ENCODE assay signal across 2 cellular contexts in genomic region chr12:79555006-79555925, GRCh38.
A peak's percentile ranks its signal among the peaks of the same experiment; 100 is the strongest.
TF ChIP-seq lines count a peak whose summit lies in the region.

No MANE protein-coding gene starts in this region.

TF ChIP-seq in A549, 52 proteins besides CTCF, POLR2A, EP300 and RAD21 (continued from another document):
- TF ChIP-seq HDAC2 (IDR thresholded peaks at IDR 0.05): no peak
- TF ChIP-seq MAX (IDR thresholded peaks at IDR 0.05): no peak
- TF ChIP-seq PHF8 (IDR thresholded peaks at IDR 0.05; ENCODE audit: borderline replicate concordance, low read depth): no peak
- TF ChIP-seq RNF2 (IDR thresholded peaks at IDR 0.05; ENCODE audit: borderline replicate concordance, low read depth): no peak
- TF ChIP-seq KDM5A (IDR thresholded peaks at IDR 0.05): no peak
- TF ChIP-seq ZNF302 (CRISPR knock-in tag; IDR thresholded peaks at IDR 0.05): no peak
- no peak for TF ChIP-seq ESRRA (IDR thresholded peaks at IDR 0.05; ENCODE audit: borderline replicate concordance, low read length)
- no peak for TF ChIP-seq SREBF2 (IDR thresholded peaks at IDR 0.05)
- TF ChIP-seq SMC3 (IDR thresholded peaks at IDR 0.05): peak; percentile 82
- no peak for TF ChIP-seq ZSCAN20 (CRISPR knock-in tag; IDR thresholded peaks at IDR 0.05)
- TF ChIP-seq FOSB (CRISPR knock-in tag; IDR thresholded peaks at IDR 0.05): no peak
- no peak for TF ChIP-seq TFCP2L1 (CRISPR knock-in tag; IDR thresholded peaks at IDR 0.05)
- TF ChIP-seq EHMT2 (IDR thresholded peaks at IDR 0.05; ENCODE audit: low read depth): no peak
- TF ChIP-seq FOXS1 (CRISPR knock-in tag; IDR thresholded peaks at IDR 0.05): 0 out of 2 replicates have a peak, but pooled peaks have one; percentile 26
- TF ChIP-seq ZC3H11A (IDR thresholded peaks at IDR 0.05): no peak
- no peak for TF ChIP-seq RFX5 (IDR thresholded peaks at IDR 0.05)
TF ChIP-seq in A549: peak in this region for 3.

TF ChIP-seq in H1, 55 proteins besides CTCF, POLR2A, EP300 and RAD21 (continued from another document):
- TF ChIP-seq KDM4A (IDR thresholded peaks at IDR 0.05; ENCODE audit: low read depth, low read length, severe bottlenecking) (no peak), CHD7 (IDR thresholded peaks at IDR 0.05; ENCODE audit: insufficient replicate concordance, low read length) (no peak), HDAC6 (IDR thresholded peaks at IDR 0.05; ENCODE audit: low read depth, low read length) (no peak), GTF2F1 (IDR thresholded peaks at IDR 0.05; ENCODE audit: borderline replicate concordance, low read depth, low read length) (no peak), NANOG (IDR thresholded peaks at IDR 0.05; ENCODE audit: insufficient read depth, low read depth, low read length, poor library complexity, severe bottlenecking) (no peak), PHF8 (conservative IDR thresholded peaks at IDR 0.05; ENCODE audit: low read depth, low read length) (no peak), CHD2 (IDR thresholded peaks at IDR 0.05; ENCODE audit: low read length) (no peak), SP1 (IDR thresholded peaks at IDR 0.05; ENCODE audit: low read depth, low read length) (no peak)
